ENCODE assay signal across 7 cellular contexts in genomic region chr11:74950374-74950969, GRCh38. TPM values are rescaled to one million over a fixed set of nuclear protein-coding genes. Genes with fewer than 3 reads are reported as not detected.
A peak's percentile ranks its signal among the peaks of the same experiment; 100 is the strongest.
DNase-seq lines count a peak whose midpoint lies in the region; ATAC-seq and TF ChIP-seq lines count a peak whose summit lies in the region.

No MANE protein-coding gene starts in this region.

- H3K27me3 ChIP-seq in H7 (ENCODE audit: control insufficient read depth, insufficient read depth, low read length): no peaks in the 10 kb centered on the region

- TF ChIP-seq CTCF in VCaP (conservative IDR thresholded peaks at IDR 0.05): no peak
- TF ChIP-seq CTCF in glutamatergic neuron (IDR thresholded peaks at IDR 0.05; ENCODE audit: partially characterized antibody, unreplicated experiment): no peak

- no peaks in the 10 kb centered on the region for H3K36me3 ChIP-seq in H7 (replicated peaks; ENCODE audit: control insufficient read depth, insufficient read depth, low read length)

- H3K4me3 ChIP-seq in H7 (ENCODE audit: insufficient read depth, low read depth, low read length): peak overlapping the region; percentile 98; the same call in 1 of the 2 replicates

- H3K4me1 Mint-ChIP-seq in glutamatergic neuron (ENCODE audit: low read depth, unreplicated experiment): peaks cover 10% of the 10 kb centered on the region
- peaks cover 57% of the 10 kb centered on the region for H3K4me1 Mint-ChIP-seq in stimulated activated effector memory CD8-positive, alpha-beta T cell treated with anti-CD3 and anti-CD28 coated beads, Interleukin-12 subunit alpha, Interleukin-12 subunit beta, amount 100 ng/mL, for 72 hours

- peak overlapping the region; percentile 87; the same call in 1 of the 2 replicates for H3K27ac ChIP-seq in VCaP

- peaks cover 9% of the 10 kb centered on the region for H3K27me3 Mint-ChIP-seq in glutamatergic neuron (ENCODE audit: unreplicated experiment)

- no peaks in the 10 kb centered on the region for H3K36me3 Mint-ChIP-seq in glutamatergic neuron (ENCODE audit: unreplicated experiment)
- peaks cover 69% of the 10 kb centered on the region for H3K36me3 Mint-ChIP-seq in stimulated activated effector memory CD8-positive, alpha-beta T cell treated with anti-CD3 and anti-CD28 coated beads, Interleukin-12 subunit alpha, Interleukin-12 subunit beta, amount 100 ng/mL, for 72 hours

- peak overlapping the region; percentile 99 for H3K4me3 Mint-ChIP-seq in glutamatergic neuron (ENCODE audit: unreplicated experiment)
- peak overlapping the region; percentile 85 for H3K4me3 Mint-ChIP-seq in stimulated activated effector memory CD8-positive, alpha-beta T cell treated with anti-CD3 and anti-CD28 coated beads, Interleukin-12 subunit alpha, Interleukin-12 subunit beta, amount 100 ng/mL, for 72 hours

- peak overlapping the region; percentile 98 for H3K27ac Mint-ChIP-seq in glutamatergic neuron (ENCODE audit: unreplicated experiment)
- peak overlapping the region; percentile 97 for H3K27ac Mint-ChIP-seq in stimulated activated effector memory CD8-positive, alpha-beta T cell treated with anti-CD3 and anti-CD28 coated beads, Interleukin-12 subunit alpha, Interleukin-12 subunit beta, amount 100 ng/mL, for 72 hours

- H3K9me3 Mint-ChIP-seq in glutamatergic neuron (ENCODE audit: unreplicated experiment): peaks cover 4% of the 10 kb centered on the region
- no peaks in the 10 kb centered on the region for H3K9me3 Mint-ChIP-seq in stimulated activated effector memory CD8-positive, alpha-beta T cell treated with anti-CD3 and anti-CD28 coated beads, Interleukin-12 subunit alpha, Interleukin-12 subunit beta, amount 100 ng/mL, for 72 hours

- no peak for DNase-seq in H7
- no peak for DNase-seq in glutamatergic neuron
- DNase-seq in stimulated activated effector memory CD8-positive, alpha-beta T cell treated with anti-CD3 and anti-CD28 coated beads, Interleukin-12 subunit alpha, Interleukin-12 subunit beta, amount 100 ng/mL, for 72 hours (ENCODE audit: low spot score in 2 of 2): no peak
- DNase-seq in stimulated activated CD4-positive, alpha-beta T cell treated with anti-CD3 and anti-CD28 coated beads, Interleukin-2, amount 100 ng/mL, for 24 hours: no peak
- no peak for DNase-seq in GF-D8 (lab: John Stamatoyannopoulos, UW)

- ATAC-seq in stimulated activated effector memory CD8-positive, alpha-beta T cell treated with anti-CD3 and anti-CD28 coated beads, Interleukin-12 subunit alpha, Interleukin-12 subunit beta, amount 100 ng/mL, for 72 hours: no peak
- ATAC-seq in HG02938 (IDR thresholded peaks at IDR 0.05; ENCODE audit: unreplicated experiment): no peak

RNA-seq across cellular contexts. Expression of gene SPCS2, which starts 1.4 kb away (rescaled TPM):
- total RNA-seq in H7 (2014; rRNA removed; shearing (Covaris generic)): 17.4 and 19.1 TPM in 2 replicates
- 112 TPM for total RNA-seq in glutamatergic neuron (ENCODE audit: unreplicated experiment)

RNA-seq across cellular contexts. Expression of gene XRRA1, which starts 1.6 kb away (rescaled TPM):
- 11.1 and 12.1 TPM in 2 replicates for total RNA-seq in H7 (2014; rRNA removed; shearing (Covaris generic))
- total RNA-seq in glutamatergic neuron (ENCODE audit: unreplicated experiment): 8.6 TPM

RNA-seq across cellular contexts. Expression of gene NEU3, which starts 38.3 kb away (rescaled TPM):
- 11.0 and 15.3 TPM in 2 replicates for total RNA-seq in H7 (2014; rRNA removed; shearing (Covaris generic))
- 6.6 TPM for total RNA-seq in glutamatergic neuron (ENCODE audit: unreplicated experiment)
